1 cellular context compared by ENCODE assay signal in genomic region chrX:16666541-16666940, GRCh38.
TF ChIP-seq lines count a peak whose summit lies in the region.

No MANE protein-coding gene starts in this region.

TF ChIP-seq in GM23338, 12 proteins besides CTCF, POLR2A, EP300 and RAD21 (continued from another document):
- TF ChIP-seq ETS1 (IDR thresholded peaks at IDR 0.05) (no peak), CREB1 (CRISPR knock-in tag; IDR thresholded peaks at IDR 0.05; ENCODE audit: low read depth) (no peak), POLR2AphosphoS5 (IDR thresholded peaks at IDR 0.05; ENCODE audit: low read depth) (no peak)
